In genomic region chr15:92914103-92914499, GRCh38 we compare ENCODE assay signal across 8 cellular contexts. TPM values are rescaled to one million over a fixed set of nuclear protein-coding genes. Genes with fewer than 3 reads are reported as not detected.
DNase-seq lines count a peak whose midpoint lies in the region; ATAC-seq and TF ChIP-seq lines count a peak whose summit lies in the region.

No MANE protein-coding gene starts in this region.

- TF ChIP-seq CTCF in liver (IDR thresholded peaks at IDR 0.05; ENCODE audit: low read depth, low read length, missing input control): no peak

- H3K27ac Mint-ChIP-seq in activated T-cell treated with anti-CD3 and anti-CD28 coated beads, Interleukin-2, amount 50 U/mL, for 24 hours: peak overlapping the region; percentile 99
- peak overlapping the region; percentile 91 for H3K27ac Mint-ChIP-seq in activated naive CD8-positive, alpha-beta T cell treated with anti-CD3 and anti-CD28 coated beads, Interleukin-2, amount 10 ng/mL, durations not matched to agents 7 days and 5 days

- no peaks in the 10 kb centered on the region for H3K36me3 ChIP-seq in liver (ENCODE audit: control insufficient read depth in 4 of 4, insufficient read depth in 3 of 4, low read depth in 1 of 4, low read length in 3 of 4)

- no peaks in the 10 kb centered on the region for H3K9me3 Mint-ChIP-seq in activated T-cell treated with anti-CD3 and anti-CD28 coated beads, Interleukin-2, amount 50 U/mL, for 24 hours
- no peaks in the 10 kb centered on the region for H3K9me3 Mint-ChIP-seq in activated naive CD8-positive, alpha-beta T cell treated with anti-CD3 and anti-CD28 coated beads, Interleukin-2, amount 10 ng/mL, durations not matched to agents 7 days and 5 days

- peaks cover 41 to 79% (median 56%) of the 10 kb centered on the region in 4 donors for H3K4me1 ChIP-seq in liver (ENCODE audit: control insufficient read depth in 4 of 4, insufficient read depth in 4 of 4, low read length in 3 of 4)

- no peak for TF ChIP-seq RAD21 in liver (IDR thresholded peaks at IDR 0.05)

- peak overlapping the region; percentile 19 to 21 for H3K9ac ChIP-seq in liver (ENCODE audit: low read depth in 1 of 2, low read length in 2 of 2)

- no peaks in the 10 kb centered on the region for H3K27me3 ChIP-seq in liver (ENCODE audit: control insufficient read depth in 4 of 4, insufficient read depth in 4 of 4, low read length in 3 of 4)

- H3K36me3 Mint-ChIP-seq in activated T-cell treated with anti-CD3 and anti-CD28 coated beads, Interleukin-2, amount 50 U/mL, for 24 hours (ENCODE audit: low read depth): peaks cover 77% of the 10 kb centered on the region
- H3K36me3 Mint-ChIP-seq in activated naive CD8-positive, alpha-beta T cell treated with anti-CD3 and anti-CD28 coated beads, Interleukin-2, amount 10 ng/mL, durations not matched to agents 7 days and 5 days: peaks cover 48% of the 10 kb centered on the region

- H3K27me3 Mint-ChIP-seq in activated T-cell treated with anti-CD3 and anti-CD28 coated beads, Interleukin-2, amount 50 U/mL, for 24 hours: no peaks in the 10 kb centered on the region
- no peaks in the 10 kb centered on the region for H3K27me3 Mint-ChIP-seq in activated naive CD8-positive, alpha-beta T cell treated with anti-CD3 and anti-CD28 coated beads, Interleukin-2, amount 10 ng/mL, durations not matched to agents 7 days and 5 days

- H3K27ac ChIP-seq in liver (ENCODE audit: low read depth in 1 of 2, low read length in 2 of 2) (peak overlapping the region; percentile 68 to 77), temporal lobe (ENCODE audit: low read depth, low read length) (peak overlapping the region; percentile 30)

- WGBS in liver: 44% methylated on average over 1 of the region's 1 CpG

- no peak for ATAC-seq in activated naive CD8-positive, alpha-beta T cell treated with anti-CD3 and anti-CD28 coated beads, Interleukin-2, amount 10 ng/mL, durations not matched to agents 7 days and 5 days (ENCODE audit: low read depth)
- no peak for ATAC-seq in GM18867 (IDR thresholded peaks at IDR 0.05; ENCODE audit: unreplicated experiment)

- H3K4me1 Mint-ChIP-seq in activated T-cell treated with anti-CD3 and anti-CD28 coated beads, Interleukin-2, amount 50 U/mL, for 24 hours (ENCODE audit: low read depth): peaks cover 86% of the 10 kb centered on the region
- peaks cover 72% of the 10 kb centered on the region for H3K4me1 Mint-ChIP-seq in activated naive CD8-positive, alpha-beta T cell treated with anti-CD3 and anti-CD28 coated beads, Interleukin-2, amount 10 ng/mL, durations not matched to agents 7 days and 5 days

- no peaks in the 10 kb centered on the region for H3K9me3 ChIP-seq in liver (ENCODE audit: control insufficient read depth in 4 of 4, low read length in 3 of 4)

- peak overlapping the region; percentile 83 for H3K4me3 Mint-ChIP-seq in activated T-cell treated with anti-CD3 and anti-CD28 coated beads, Interleukin-2, amount 50 U/mL, for 24 hours
- H3K4me3 Mint-ChIP-seq in activated naive CD8-positive, alpha-beta T cell treated with anti-CD3 and anti-CD28 coated beads, Interleukin-2, amount 10 ng/mL, durations not matched to agents 7 days and 5 days: peak overlapping the region; percentile 89

- POLR2A ChIA-PET in activated naive CD8-positive, alpha-beta T cell treated with anti-CD3 and anti-CD28 coated beads, Interleukin-2, amount 10 ng/mL, durations not matched to agents 7 days and 5 days (lab: Charles Lee): interaction anchor here (0.6 to 8.3 kb wide), 12 partner anchors 9 to 105 kb away, joined by 3 to 84 read pairs (median 8); partner anchors contain the start of gene CHD2

- no peak for DNase-seq in activated T-cell treated with anti-CD3 and anti-CD28 coated beads, Interleukin-2, amount 50 U/mL, for 24 hours
- DNase-seq in activated T-cell treated with anti-CD3 and anti-CD28 coated beads, Interleukin-2, amount 50 U/mL, for 48 hours: no peak
- no peak for DNase-seq in activated naive CD8-positive, alpha-beta T cell treated with anti-CD3 and anti-CD28 coated beads, Interleukin-2, amount 10 ng/mL, durations not matched to agents 7 days and 5 days
- DNase-seq in stimulated activated CD4-positive, alpha-beta T cell treated with anti-CD3 and anti-CD28 coated beads, Interleukin-4, amount 100 ng/mL, for 24 hours: no peak
- DNase-seq in stimulated activated CD4-positive, alpha-beta T cell treated with anti-CD3 and anti-CD28 coated beads, Interleukin-12 subunit alpha, Interleukin-12 subunit beta, amount 100 ng/mL, for 4 hours: no peak

- H3K4me3 ChIP-seq in liver (ENCODE audit: low read depth in 1 of 3, low read length in 3 of 3): no peak overlapping the region

TF ChIP-seq in liver, 16 proteins besides CTCF, POLR2A, EP300 and RAD21:
- TF ChIP-seq JUND (IDR thresholded peaks at IDR 0.05) (no peak), FOXA1 (IDR thresholded peaks at IDR 0.05) (no peak), HNF4G (IDR thresholded peaks at IDR 0.05) (no peak), NR2F2 (IDR thresholded peaks at IDR 0.05) (no peak), HNF4A (conservative IDR thresholded peaks at IDR 0.05) (no peak), EGR1 (IDR thresholded peaks at IDR 0.05; ENCODE audit: low read depth in 2 of 2) (no peak), SP1 (IDR thresholded peaks at IDR 0.05) (no peak), FOXA2 (IDR thresholded peaks at IDR 0.05) (no peak), REST (IDR thresholded peaks at IDR 0.05) (no peak), ZBTB33 (IDR thresholded peaks at IDR 0.05) (no peak), TAF1 (conservative IDR thresholded peaks at IDR 0.05) (no peak), GABPA (IDR thresholded peaks at IDR 0.05 in 1 of 2, conservative IDR thresholded peaks at IDR 0.05 in 1 of 2) (no peak), RXRA (IDR thresholded peaks at IDR 0.05) (no peak)
- TF ChIP-seq, protein P1, sequence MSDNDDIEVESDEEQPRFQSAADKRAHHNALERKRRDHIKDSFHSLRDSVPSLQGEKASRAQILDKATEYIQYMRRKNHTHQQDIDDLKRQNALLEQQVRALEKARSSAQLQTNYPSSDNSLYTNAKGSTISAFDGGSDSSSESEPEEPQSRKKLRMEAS (IDR thresholded peaks at IDR 0.05): no peak

RNA-seq across cellular contexts. Expression of gene CHD2, which starts 14.0 kb away (rescaled TPM):
- 100 to 1,000 TPM; 218 to 236 TPM for total RNA-seq in activated naive CD8-positive, alpha-beta T cell treated with anti-CD3 and anti-CD28 coated beads, Interleukin-2, amount 10 ng/mL, durations not matched to agents 7 days and 5 days
- total RNA-seq in liver (10 to 100 TPM; 70.5 to 90.2 TPM), temporal lobe (93.4 TPM)
- 10 to 100 TPM; 13.9 to 28.3 TPM for polyA plus RNA-seq in liver
